ENCODE assay signal across 15 cellular contexts in genomic region chr18:23888880-23889279, GRCh38.
DNase-seq lines count a peak whose midpoint lies in the region; TF ChIP-seq lines count a peak whose summit lies in the region.
"Had no signal": no experiment of that assay in that cellular context is flagged by ENCODE, and none has a peak within 500 bp of the region (broad histone marks: within the 10 kb centered on the region; RNA-seq: fewer than 3 reads in every experiment).

No MANE protein-coding gene starts in this region.

- H3K36me3 ChIP-seq in esophagus muscularis mucosa, result peaks cover 0 to 11% (median 0%) of the 10 kb centered on the region in 4 donors

- TF ChIP-seq POLR2A in esophagus muscularis mucosa (IDR thresholded peaks at IDR 0.05; ENCODE audit: low read depth), result no peak

- H3K4me1 ChIP-seq in esophagus muscularis mucosa, result peaks cover 3 to 17% (median 13%) of the 10 kb centered on the region in 4 donors

- TF ChIP-seq EP300 in esophagus muscularis mucosa (IDR thresholded peaks at IDR 0.05), result no peak

- TF ChIP-seq CTCF in esophagus muscularis mucosa (IDR thresholded peaks at IDR 0.05), result no peak

- DNase-seq in DMS 273 (lab: John Stamatoyannopoulos, UW; ENCODE audit: unreplicated experiment) (peak; percentile 56), NCI-H1436 treated with DMSO at 0.1 percent for 48 hours (lab: John Stamatoyannopoulos, UW) (peak; percentile 49), NCI-H748 (lab: John Stamatoyannopoulos, UW; ENCODE audit: unreplicated experiment) (peak; percentile 82), esophagus muscularis mucosa (ENCODE audit: extremely low spot score) (peak; percentile 12), caudate nucleus (lab: John Stamatoyannopoulos, UW) (no peak), NCI-H82 treated with DMSO at 0.1 percent for 48 hours (lab: John Stamatoyannopoulos, UW; ENCODE audit: unreplicated experiment) (no peak)
- DNase-seq in stimulated activated CD4-positive, alpha-beta T cell treated with anti-CD3 and anti-CD28 coated beads, Interleukin-2, amount 100 ng/mL, for 48 hours, result no peak
- DNase-seq: EL, HFFc6, NCI-H1048, NCI-H2107, NCI-H446 treated with DMSO at 0.1 percent for 48 hours, T-helper 17 cell had no signal

- no peaks in the 10 kb centered on the region for H3K9me3 ChIP-seq in esophagus muscularis mucosa

- 42% methylated on average over 1 of the region's 1 CpG for WGBS in esophagus muscularis mucosa

- H3K27ac ChIP-seq in esophagus muscularis mucosa (replicated peaks in 1 of 4) (no peak overlapping the region), caudate nucleus (ENCODE audit: low read depth, low read length) (no peak overlapping the region)
- H3K27ac ChIP-seq: C4-2B, KMS-11 had no signal

- H3K4me3 ChIP-seq in esophagus muscularis mucosa, result no peak overlapping the region

- H3K27me3 ChIP-seq in esophagus muscularis mucosa, result no peaks in the 10 kb centered on the region

- intact Hi-C loops in esophagus muscularis mucosa (cut with DNase I), result no loop called here

Comparison
In these comparisons a context has a peak if more than half of its experiments do, and no peak if none do; other contexts are left out.
1. DNase-seq: peak in DMS 273 (single experiment), NCI-H1436 treated with DMSO at 0.1 percent for 48 hours (single experiment), NCI-H748 (single experiment) and esophagus muscularis mucosa (single experiment); none in stimulated activated CD4-positive, alpha-beta T cell treated with anti-CD3 and anti-CD28 coated beads, Interleukin-2, amount 100 ng/mL, for 48 hours (0 of 2), caudate nucleus (0 of 61) and NCI-H82 treated with DMSO at 0.1 percent for 48 hours (single experiment).